Comparison of ENCODE assay signal across 1 cellular context in the genomic region with DNA sequence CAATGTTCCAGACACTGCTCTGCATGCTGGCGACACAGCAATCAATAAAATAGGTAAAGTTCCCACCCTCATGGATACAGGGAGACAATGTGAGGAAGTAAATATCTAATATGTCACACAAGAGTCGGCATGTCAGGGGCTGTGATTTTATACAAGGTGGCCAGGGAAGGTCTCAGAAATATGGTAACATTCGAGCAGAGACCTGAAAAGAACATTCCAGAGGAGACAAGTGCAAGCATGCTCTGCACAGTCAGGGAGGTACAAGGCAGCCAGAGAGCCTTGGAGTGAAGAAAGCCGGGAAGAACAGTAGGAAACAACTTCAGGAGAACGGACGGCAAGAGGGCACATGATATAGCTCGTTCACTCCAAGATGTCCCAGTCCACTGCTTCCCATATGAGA.
TF ChIP-seq lines count a peak whose summit lies in the region.

No MANE protein-coding gene starts in this region.

TF ChIP-seq in GM23338, 12 proteins besides CTCF, POLR2A, EP300 and RAD21 (continued from another document):
- no peak for TF ChIP-seq ZNF462 (CRISPR knock-in tag; IDR thresholded peaks at IDR 0.05)
- no peak for TF ChIP-seq JUNB (IDR thresholded peaks at IDR 0.05; ENCODE audit: unreplicated experiment)
- TF ChIP-seq CREB1 (CRISPR knock-in tag; IDR thresholded peaks at IDR 0.05; ENCODE audit: low read depth): no peak
- TF ChIP-seq EZH2 (IDR thresholded peaks at IDR 0.05; ENCODE audit: low read depth, unreplicated experiment): no peak
- TF ChIP-seq EZH2phosphoT487 (IDR thresholded peaks at IDR 0.05; ENCODE audit: unreplicated experiment): no peak
- no peak for TF ChIP-seq ZNF331 (CRISPR knock-in tag; IDR thresholded peaks at IDR 0.05; ENCODE audit: low read depth)
- no peak for TF ChIP-seq ZNF114 (CRISPR knock-in tag; IDR thresholded peaks at IDR 0.05)
- no peak for TF ChIP-seq NANOG (IDR thresholded peaks at IDR 0.05; ENCODE audit: borderline replicate concordance)
- no peak for TF ChIP-seq REST (IDR thresholded peaks at IDR 0.05; ENCODE audit: unreplicated experiment)
TF ChIP-seq in GM23338: peak in this region for 0.
